8 cellular contexts compared by ENCODE assay signal in the genomic region with DNA sequence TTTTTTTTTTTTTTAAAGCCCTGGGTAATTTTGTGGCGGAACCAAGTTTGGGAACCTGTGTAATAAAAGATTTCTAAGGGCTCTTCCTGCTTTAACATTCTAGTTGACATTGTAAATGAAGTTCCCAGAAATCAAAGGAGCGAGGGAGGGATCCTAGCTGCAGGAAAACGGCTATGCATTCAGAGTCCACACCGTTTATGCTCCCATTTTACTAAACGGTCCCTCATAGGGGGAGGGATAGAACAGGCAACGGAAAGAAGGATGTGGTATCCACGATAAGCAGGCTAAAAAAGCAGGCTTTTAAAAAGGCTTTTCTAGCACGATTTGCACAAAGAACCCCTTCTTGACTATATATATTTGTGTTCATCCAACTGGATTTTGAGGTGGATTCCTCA. TPM values are rescaled to one million over a fixed set of nuclear protein-coding genes. Genes with fewer than 3 reads are reported as not detected.
DNase-seq lines count a peak whose midpoint lies in the region; ATAC-seq and TF ChIP-seq lines count a peak whose summit lies in the region.

No MANE protein-coding gene starts in this region.

- H3K27me3 ChIP-seq in GM23248 (replicated peaks; ENCODE audit: insufficient read depth) (no peaks in the 10 kb centered on the region), foreskin keratinocyte (no peaks in the 10 kb centered on the region), trophoblast cell (ENCODE audit: insufficient read depth, low read length) (no peaks in the 10 kb centered on the region)

- H3K9ac ChIP-seq in GM23248 (peak overlapping the region; percentile 88), trophoblast cell (ENCODE audit: low read length) (peak overlapping the region; percentile 72)

- 1 to 3% methylated on average over 8 of the region's 8 CpGs for WGBS in GM23248 (ENCODE audit: low coverage in 1 of 2, low lambda C conversion rate in 2 of 2, missing lambda C conversion rate in 2 of 2), 2 experiments
- WGBS in trophoblast cell (ENCODE audit: extremely low coverage, insufficient coverage, insufficient read length) = no CpG with 5 or more reads among the region's 8 CpGs

- H3K18ac ChIP-seq in trophoblast cell (ENCODE audit: low read length) = no peak overlapping the region

- POLR2A ChIA-PET in AG04449 (lab: Yijun Ruan, JAX) = no interaction called here

- no peak overlapping the region for H3K23ac ChIP-seq in trophoblast cell (ENCODE audit: low read length)

- peak overlapping the region; percentile 58 for H4K8ac ChIP-seq in trophoblast cell (ENCODE audit: low read depth, low read length)

- H3K4me2 ChIP-seq in GM23248 (ENCODE audit: unreplicated experiment) = peak overlapping the region; percentile 95
- peak overlapping the region; percentile 99 for H3K4me2 ChIP-seq in trophoblast cell (ENCODE audit: low read length)

- H3K14ac ChIP-seq in trophoblast cell (ENCODE audit: low read length) = no peak overlapping the region

- no peak overlapping the region for H2BK12ac ChIP-seq in trophoblast cell (ENCODE audit: low read length)

- peak overlapping the region; percentile 6 for H4K12ac ChIP-seq in trophoblast cell (ENCODE audit: low read depth, low read length)

- no peaks in the 10 kb centered on the region for H3K9me2 ChIP-seq in GM23248 (ENCODE audit: insufficient read depth)

- DNase-seq in AG04449 (ENCODE audit: low read depth, low spot score) (no peak), GM23248 (peak; percentile 58), SW480 (ENCODE audit: low spot score) (peak; percentile 39), foreskin keratinocyte (peak in 1 of 2 donors; percentile 19), trophoblast cell (peak in 1 of 2 donors; percentile 14), KG1 (lab: John Stamatoyannopoulos, UW) (no peak)

- H3K4me1 ChIP-seq in GM23248 (ENCODE audit: insufficient read depth) (peaks cover 6% of the 10 kb centered on the region), foreskin keratinocyte (no peaks in the 10 kb centered on the region), trophoblast cell (ENCODE audit: control insufficient read depth in 1 of 2, insufficient read depth in 2 of 2, low read length in 2 of 2) (no peaks in the 10 kb centered on the region)

- H3K27ac ChIP-seq in GM23248 (peak overlapping the region; percentile 38), foreskin keratinocyte (peak overlapping the region; percentile 6), trophoblast cell (ENCODE audit: low read depth, low read length) (no peak overlapping the region)

- no peak overlapping the region for H4K91ac ChIP-seq in trophoblast cell (ENCODE audit: low read depth, low read length)

- no peaks in the 10 kb centered on the region for H3F3A ChIP-seq in GM23248 (ENCODE audit: insufficient read depth)

- H2AK5ac ChIP-seq in trophoblast cell (ENCODE audit: low read length) = no peak overlapping the region

- in situ Hi-C loops in GM23248 (cut with MboI) = no loop called here

- TF ChIP-seq CTCF in AG04449 (IDR thresholded peaks at IDR 0.05; ENCODE audit: insufficient read depth, low read length, missing control alignments) = no peak
- TF ChIP-seq CTCF in foreskin keratinocyte (conservative IDR thresholded peaks at IDR 0.05) = no peak

- CTCF ChIA-PET in AG04449 (lab: Yijun Ruan, JAX) = no interaction called here

- H3K9me3 ChIP-seq in GM23248 (ENCODE audit: low read depth) (no peaks in the 10 kb centered on the region), trophoblast cell (ENCODE audit: insufficient read depth, low read depth, low read length) (no peaks in the 10 kb centered on the region)

- ATAC-seq in foreskin keratinocyte (peak; percentile 58), GM18519 (IDR thresholded peaks at IDR 0.05; ENCODE audit: low FRiP score, unreplicated experiment) (no peak), HG03520 (IDR thresholded peaks at IDR 0.05; ENCODE audit: unreplicated experiment) (no peak)

- H2AFZ ChIP-seq in GM23248 = peak overlapping the region; percentile 99
- peak overlapping the region; percentile 17 for H2AFZ ChIP-seq in trophoblast cell (ENCODE audit: insufficient read depth, low read length, poor library complexity)

- H3K36me3 ChIP-seq in GM23248 (ENCODE audit: low read depth) (no peaks in the 10 kb centered on the region), trophoblast cell (ENCODE audit: control insufficient read depth in 1 of 2, insufficient read depth in 2 of 2, low read length in 2 of 2) (no peaks in the 10 kb centered on the region)

- H2BK120ac ChIP-seq in trophoblast cell (ENCODE audit: insufficient read depth, low read length, poor library complexity) = no peak overlapping the region

- H2BK5ac ChIP-seq in trophoblast cell (ENCODE audit: low read depth, low read length, poor library complexity) = no peak overlapping the region

- no peak overlapping the region for H3K4ac ChIP-seq in trophoblast cell (ENCODE audit: low read depth, low read length)

- H4K20me1 ChIP-seq in GM23248 (ENCODE audit: insufficient read depth) = no peaks in the 10 kb centered on the region

- H3K4me3 ChIP-seq in AG04449 (ENCODE audit: low read depth, low read length) (peak overlapping the region; percentile 94), GM23248 (peak overlapping the region; percentile 99), trophoblast cell (ENCODE audit: low read depth, low read length) (peak overlapping the region; percentile 77)

- H3K79me2 ChIP-seq in GM23248 (ENCODE audit: insufficient read depth) (peaks cover 53% of the 10 kb centered on the region), trophoblast cell (ENCODE audit: control insufficient read depth, insufficient read depth, low read length, poor library complexity) (no peaks in the 10 kb centered on the region)

- no peaks in the 10 kb centered on the region for H3K79me1 ChIP-seq in trophoblast cell (ENCODE audit: low read length)

RNA-seq across cellular contexts. Expression of a gene that starts 0.6 kb away (rescaled TPM):
- total RNA-seq in GM23248 (2014; rRNA removed; shearing (Covaris generic)) = 12.2 and 13.3 TPM in 2 replicates
- polyA plus RNA-seq in GM23248 (2016; fragmentation: Nextera tagmentation; extraction: Ambion mirVana) = 22.1 and 27.1 TPM in 2 replicates
- 15.8 and 20.1 TPM in 2 replicates for total RNA-seq in foreskin keratinocyte
- 7.8 and 8.6 TPM in 2 replicates for polyA plus RNA-seq in foreskin keratinocyte
- polyA plus RNA-seq in trophoblast cell (2013) = 12.2 and 12.8 TPM in 2 replicates

RNA-seq across cellular contexts. Expression of a gene that starts 35.7 kb away (rescaled TPM):
- 0.97 TPM in 1 of 2 replicates, not detected in the other for total RNA-seq in GM23248 (2014; rRNA removed; shearing (Covaris generic))
- polyA plus RNA-seq in GM23248 (2016; fragmentation: Nextera tagmentation; extraction: Ambion mirVana) (0.13 and 0.20 TPM in 2 replicates), foreskin keratinocyte (0.18 TPM in 2 replicates)
- 0.28 and 0.44 TPM in 2 replicates for total RNA-seq in foreskin keratinocyte
- polyA plus RNA-seq in trophoblast cell (2013) = 0.11 and 0.12 TPM in 2 replicates

RNA-seq across cellular contexts. Expression of a gene that starts 56.8 kb away (rescaled TPM):
- 21.9 and 38.7 TPM in 2 replicates for total RNA-seq in GM23248 (2014; rRNA removed; shearing (Covaris generic))
- polyA plus RNA-seq in GM23248 (2016; fragmentation: Nextera tagmentation; extraction: Ambion mirVana) = 110 and 114 TPM in 2 replicates
- 41.7 and 44.2 TPM in 2 replicates for total RNA-seq in foreskin keratinocyte
- 58.1 and 60.0 TPM in 2 replicates for polyA plus RNA-seq in foreskin keratinocyte
- polyA plus RNA-seq in trophoblast cell (2013) = 64.5 and 66.7 TPM in 2 replicates

Comparison
In these comparisons a context has a peak if more than half of its experiments do, and no peak if none do; other contexts are left out.
1. DNase-seq: peak in GM23248 (single experiment) and SW480 (single experiment); none in AG04449 (single experiment) and KG1 (single experiment).
2. Peak in every context shown above with its lines, with median percentiles within 50 percentile points of each other: H3K4me3 ChIP-seq.